Comparison of ENCODE assay signal across 22 cellular contexts in genomic region chr3:102353804-102354203, GRCh38.
DNase-seq lines count a peak whose midpoint lies in the region; ATAC-seq and TF ChIP-seq lines count a peak whose summit lies in the region.
"Had no signal": no experiment of that assay in that cellular context is flagged by ENCODE, and none has a peak within 500 bp of the region (broad histone marks: within the 10 kb centered on the region; RNA-seq: fewer than 3 reads in every experiment).

No MANE protein-coding gene starts in this region.

- H3K9me3 Mint-ChIP-seq in MCF 10A (ENCODE audit: unreplicated experiment), result no peaks in the 10 kb centered on the region
- no peaks in the 10 kb centered on the region for H3K9me3 Mint-ChIP-seq in stimulated activated naive B cell treated with anti-CD40 and anti-IgM and Interleukin-4, amounts not matched to agents 10 μg/mL and 1 μg/mL and 100 μg/mL, for 72 hours
- H3K9me3 Mint-ChIP-seq: activated naive CD4-positive, alpha-beta T cell treated with anti-CD3 and anti-CD28 coated beads for 36 hours; activated T-cell treated with anti-CD3 and anti-CD28 coated beads, Interleukin-2, amount 50 U/mL, for 24 hours; T-helper 2 cell treated with Interferon-gamma antibody and Interleukin-4, amounts not matched to agents 5 μg/mL and 100 μg/mL, for 36 hours had no signal

- BruUV-seq in MCF 10A (replicated peaks; lab: Mats Ljungman, UMichigan), result no TSS peak

- H3K36me3 Mint-ChIP-seq in MCF 10A (ENCODE audit: insufficient read depth, unreplicated experiment), result no peaks in the 10 kb centered on the region
- H3K36me3 Mint-ChIP-seq in stimulated activated naive B cell treated with anti-CD40 and anti-IgM and Interleukin-4, amounts not matched to agents 10 μg/mL and 1 μg/mL and 100 μg/mL, for 72 hours, result no peaks in the 10 kb centered on the region

- POLR2A ChIA-PET in MCF 10A (lab: Yijun Ruan, JAX), result interaction anchor here (0.9 to 1.5 kb wide), 4 partner anchors 10 to 156 kb away, joined by 3 to 5 read pairs (median 3); no protein-coding TSS in a partner anchor

- intact Hi-C loops in MCF 10A (cut with micrococcal nuclease) (loop anchor here (2.0 to 10.0 kb wide), 4 partner anchors 47 to 181 kb away; no protein-coding TSS in a partner anchor), breast epithelium (cut with DNase I; ENCODE audit: low total_unique reads) (no loop called here), left ventricle myocardium inferior (cut with micrococcal nuclease) (no loop called here)

- TF ChIP-seq POLR2A in breast epithelium (IDR thresholded peaks at IDR 0.05), result no peak

- H3K9me3 ChIP-seq in breast epithelium (no peaks in the 10 kb centered on the region), RWPE2 (ENCODE audit: severe bottlenecking) (no peaks in the 10 kb centered on the region), left ventricle myocardium inferior (replicated peaks) (no peaks in the 10 kb centered on the region)
- H3K9me3 ChIP-seq: spleen had no signal

- CTCF ChIA-PET in MCF 10A (lab: Yijun Ruan, JAX), result no interaction called here

- H3K36me3 ChIP-seq in breast epithelium (no peaks in the 10 kb centered on the region), RWPE2 (ENCODE audit: low read depth) (no peaks in the 10 kb centered on the region), left ventricle myocardium inferior (no peaks in the 10 kb centered on the region)
- H3K36me3 ChIP-seq: spleen had no signal

- DNase-seq in MCF 10A (ENCODE audit: unreplicated experiment) (peak; percentile 47), breast epithelium (ENCODE audit: low spot score in 2 of 2) (no peak), RWPE2 (ENCODE audit: low spot score) (no peak), left ventricle myocardium inferior (no peak)
- DNase-seq in stimulated activated naive B cell treated with anti-CD40 and anti-IgM and Interleukin-4, amounts not matched to agents 10 μg/mL and 1 μg/mL and 100 μg/mL, for 72 hours, result no peak
- no peak for DNase-seq in activated CD4-positive, CD25-positive, alpha-beta regulatory T cell treated with anti-CD3 and anti-CD28 coated beads, Interleukin-2, amount 50 U/mL, for 72 hours
- DNase-seq: activated CD4-positive, CD25-positive, alpha-beta regulatory T cell; activated naive CD4-positive, alpha-beta T cell treated with anti-CD3 and anti-CD28 coated beads for 36 hours; activated T-cell treated with anti-CD3 and anti-CD28 coated beads, Interleukin-2, amount 50 U/mL, for 24 hours; central memory CD4-positive, alpha-beta T cell; dorsolateral prefrontal cortex; NCI-H2081; NCI-H510A treated with DMSO at 0.1 percent for 48 hours; spleen; stimulated activated CD4-positive, alpha-beta T cell treated with anti-CD3 and anti-CD28 coated beads, Interleukin-4, amount 100 ng/mL, for 24 hours had no signal

- no peaks in the 10 kb centered on the region for H3K27me3 Mint-ChIP-seq in MCF 10A (ENCODE audit: insufficient read depth, unreplicated experiment)
- H3K27me3 Mint-ChIP-seq in stimulated activated naive B cell treated with anti-CD40 and anti-IgM and Interleukin-4, amounts not matched to agents 10 μg/mL and 1 μg/mL and 100 μg/mL, for 72 hours, result no peaks in the 10 kb centered on the region
- H3K27me3 Mint-ChIP-seq: activated T-cell treated with anti-CD3 and anti-CD28 coated beads, Interleukin-2, amount 50 U/mL, for 24 hours had no signal

- H3K27ac ChIP-seq in breast epithelium, result no peak overlapping the region
- peak overlapping the region; percentile 48 for H3K27ac ChIP-seq in RWPE2 (ENCODE audit: poor library complexity, severe bottlenecking)
- H3K27ac ChIP-seq in left ventricle myocardium inferior (replicated peaks), result no peak overlapping the region
- H3K27ac ChIP-seq: 22Rv1, dorsolateral prefrontal cortex, KMS-11, spleen had no signal

- TF ChIP-seq CTCF in MCF 10A (IDR thresholded peaks at IDR 0.05; ENCODE audit: unreplicated experiment) (no peak), breast epithelium (IDR thresholded peaks at IDR 0.05) (no peak), RWPE2 (IDR thresholded peaks at IDR 0.05; ENCODE audit: poor library complexity, severe bottlenecking) (no peak), left ventricle myocardium inferior (IDR thresholded peaks at IDR 0.05; ENCODE audit: borderline replicate concordance) (no peak)

- H3K4me1 ChIP-seq in breast epithelium (no peaks in the 10 kb centered on the region), RWPE2 (ENCODE audit: insufficient read depth, poor library complexity, severe bottlenecking) (peaks cover 23% of the 10 kb centered on the region), left ventricle myocardium inferior (peaks cover 9% of the 10 kb centered on the region)
- H3K4me1 ChIP-seq: spleen had no signal

- H3K4me1 Mint-ChIP-seq in MCF 10A (ENCODE audit: insufficient read depth, unreplicated experiment), result peaks cover 30% of the 10 kb centered on the region
- H3K4me1 Mint-ChIP-seq in stimulated activated naive B cell treated with anti-CD40 and anti-IgM and Interleukin-4, amounts not matched to agents 10 μg/mL and 1 μg/mL and 100 μg/mL, for 72 hours, result peaks cover 5 to 8% of the 10 kb centered on the region in 2 donors

- H3K4me3 Mint-ChIP-seq in MCF 10A (ENCODE audit: unreplicated experiment), result no peak overlapping the region
- no peak overlapping the region for H3K4me3 Mint-ChIP-seq in stimulated activated naive B cell treated with anti-CD40 and anti-IgM and Interleukin-4, amounts not matched to agents 10 μg/mL and 1 μg/mL and 100 μg/mL, for 72 hours
- H3K4me3 Mint-ChIP-seq: activated naive CD4-positive, alpha-beta T cell treated with anti-CD3 and anti-CD28 coated beads for 36 hours; activated T-cell treated with anti-CD3 and anti-CD28 coated beads, Interleukin-2, amount 50 U/mL, for 24 hours; T-helper 2 cell treated with Interferon-gamma antibody and Interleukin-4, amounts not matched to agents 5 μg/mL and 100 μg/mL, for 36 hours had no signal

- H3K27ac Mint-ChIP-seq in MCF 10A (ENCODE audit: low read depth, unreplicated experiment), result peak overlapping the region; percentile 75
- peak overlapping the region; percentile 31 for H3K27ac Mint-ChIP-seq in stimulated activated naive B cell treated with anti-CD40 and anti-IgM and Interleukin-4, amounts not matched to agents 10 μg/mL and 1 μg/mL and 100 μg/mL, for 72 hours
- H3K27ac Mint-ChIP-seq: activated naive CD4-positive, alpha-beta T cell treated with anti-CD3 and anti-CD28 coated beads for 36 hours; activated T-cell treated with anti-CD3 and anti-CD28 coated beads, Interleukin-2, amount 50 U/mL, for 24 hours; T-helper 2 cell treated with Interferon-gamma antibody and Interleukin-4, amounts not matched to agents 5 μg/mL and 100 μg/mL, for 36 hours had no signal

- ATAC-seq in HG02884 (IDR thresholded peaks at IDR 0.05; ENCODE audit: unreplicated experiment) (peak; percentile 47), RWPE2 (ENCODE audit: low read depth) (peak; percentile 66), HG03469 (IDR thresholded peaks at IDR 0.05; ENCODE audit: unreplicated experiment) (no peak)
- ATAC-seq in stimulated activated naive B cell treated with anti-CD40 and anti-IgM and Interleukin-4, amounts not matched to agents 10 μg/mL and 1 μg/mL and 100 μg/mL, for 72 hours (replicated peaks), result peak; percentile 71 to 90
- ATAC-seq: SK-N-SH treated with all-trans-retinoic acid at 6 μM for 48 hours had no signal

- H3K27me3 ChIP-seq in breast epithelium, result no peaks in the 10 kb centered on the region
- H3K27me3 ChIP-seq in RWPE2 (ENCODE audit: insufficient read depth, poor library complexity, severe bottlenecking), result no peaks in the 10 kb centered on the region
- H3K27me3 ChIP-seq in left ventricle myocardium inferior (ENCODE audit: low read depth), result no peaks in the 10 kb centered on the region
- H3K27me3 ChIP-seq: hepatocyte, spleen had no signal

- H3K4me3 ChIP-seq in breast epithelium, result no peak overlapping the region
- no peak overlapping the region for H3K4me3 ChIP-seq in RWPE2 (ENCODE audit: severe bottlenecking)
- no peak overlapping the region for H3K4me3 ChIP-seq in left ventricle myocardium inferior
- H3K4me3 ChIP-seq: dorsolateral prefrontal cortex, hepatocyte, spleen had no signal
